ENCODE assay signal across 20 cellular contexts in genomic region chr15:97836003-97836402, GRCh38.
DNase-seq lines count a peak whose midpoint lies in the region; ATAC-seq and FAIRE-seq lines count a peak whose summit lies in the region.
"Had no signal": no experiment of that assay in that cellular context is flagged by ENCODE, and none has a peak within 500 bp of the region (broad histone marks: within the 10 kb centered on the region; RNA-seq: fewer than 3 reads in every experiment).

No MANE protein-coding gene starts in this region.

- ATAC-seq in left colon (peak; percentile 98), Right ventricle myocardium superior (ENCODE audit: poor library complexity) (no peak), GM21786 (IDR thresholded peaks at IDR 0.05; ENCODE audit: unreplicated experiment) (no peak)
- ATAC-seq: A549; CD8-positive, alpha-beta T cell had no signal

- H3K4me3 ChIP-seq in small intestine (ENCODE audit: low read depth in 1 of 2, low read length in 2 of 2): no peak overlapping the region
- H3K4me3 ChIP-seq: A549; BLaER1 treated with 17β-estradiol and CSF1 and Interleukin-3, amounts not matched to agents 10 nM and 100 nM had no signal

- H3K27ac ChIP-seq in small intestine (ENCODE audit: low read depth in 1 of 2, low read length in 1 of 2): no peak overlapping the region
- H3K27ac ChIP-seq: 22Rv1; A549; BLaER1 treated with 17β-estradiol and CSF1 and Interleukin-3, amounts not matched to agents 10 nM and 100 nM; C4-2B had no signal

- H3K9me3 ChIP-seq in small intestine (ENCODE audit: control insufficient read depth, low read depth): no peaks in the 10 kb centered on the region
- H3K9me3 ChIP-seq: A549, Caco-2 had no signal

- intact Hi-C loops in left colon (cut with DNase I, micrococcal nuclease) (no loop called here), Right ventricle myocardium superior (cut with DNase I) (no loop called here)

- WGBS in small intestine, 3 donors: 21 to 67% (median 39%) methylated on average over 4 of the region's 4 CpGs

- no peaks in the 10 kb centered on the region for H3K4me1 ChIP-seq in small intestine (ENCODE audit: control insufficient read depth in 2 of 2, insufficient read depth in 1 of 2, low read depth in 1 of 2, low read length in 1 of 2)
- H3K4me1 ChIP-seq: A549; BLaER1 treated with 17β-estradiol and CSF1 and Interleukin-3, amounts not matched to agents 10 nM and 100 nM; Caco-2 had no signal

- no peak for FAIRE-seq in small intestine (lab: Jason Lieb, UNC)
- FAIRE-seq: D721Med, G401.6, GM12891, GM19239 had no signal

- H3K36me3 ChIP-seq in small intestine (ENCODE audit: control insufficient read depth in 2 of 2, insufficient read depth in 2 of 2, low read length in 2 of 2): no peaks in the 10 kb centered on the region
- H3K36me3 ChIP-seq: BLaER1 treated with 17β-estradiol and CSF1 and Interleukin-3, amounts not matched to agents 10 nM and 100 nM had no signal

- DNase-seq in LoVo (ENCODE audit: low spot score) (peak; percentile 8), left colon (no peak), small intestine (peak; percentile 26), Right ventricle myocardium superior (no peak)
- DNase-seq: AML-193; Caco-2; Calu3; CD4-positive, alpha-beta T cell; CD8-positive, alpha-beta T cell; DMS79 treated with DMSO at 0.1 percent for 48 hours; GF-D8 had no signal

- H3K27me3 ChIP-seq in small intestine (ENCODE audit: control insufficient read depth in 2 of 2, insufficient read depth in 2 of 2, low read length in 2 of 2): no peaks in the 10 kb centered on the region
- H3K27me3 ChIP-seq: BLaER1 treated with 17β-estradiol and CSF1 and Interleukin-3, amounts not matched to agents 10 nM and 100 nM had no signal

Comparison
In these comparisons a context has a peak if more than half of its experiments do, and no peak if none do; other contexts are left out.
1. DNase-seq: peak in LoVo (single experiment) and small intestine (single experiment); none in left colon (0 of 2) and Right ventricle myocardium superior (single experiment).